9 cellular contexts compared by ENCODE assay signal in the genomic region with DNA sequence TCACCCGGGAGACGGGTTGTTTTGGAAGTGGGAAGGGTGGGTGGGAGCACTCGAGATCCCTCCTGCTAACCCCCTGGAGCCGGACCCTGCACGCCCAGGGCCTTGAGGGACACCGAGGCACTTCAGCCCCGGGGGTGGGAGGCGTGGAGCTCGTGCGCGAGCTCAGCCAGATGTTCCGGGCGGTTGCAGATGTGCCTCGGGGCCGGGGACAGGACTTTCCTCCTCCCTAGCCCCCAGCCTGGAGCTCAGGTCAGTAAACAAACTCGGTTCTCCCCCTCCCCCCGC. TPM values are rescaled to one million over a fixed set of nuclear protein-coding genes. Genes with fewer than 3 reads are reported as not detected.
DNase-seq lines count a peak whose midpoint lies in the region; ATAC-seq and TF ChIP-seq lines count a peak whose summit lies in the region.
"Had no signal": no experiment of that assay in that cellular context is flagged by ENCODE, and none has a peak within 500 bp of the region (broad histone marks: within the 10 kb centered on the region; RNA-seq: fewer than 3 reads in every experiment).

No MANE protein-coding gene starts in this region.

- H3K27ac ChIP-seq in mucosa of rectum (ENCODE audit: low read depth in 2 of 2, low read length in 2 of 2), result no peak overlapping the region

- H3K9ac ChIP-seq in mucosa of rectum (ENCODE audit: low read depth in 1 of 2, low read length in 2 of 2), result peak overlapping the region in 1 of 2 donors; percentile 76

- intact Hi-C loops in posterior vena cava (cut with DNase I), result loop anchor here (5.0 to 10.0 kb wide), 3 partner anchors 103 to 305 kb away; no protein-coding TSS in a partner anchor

- no peak for TF ChIP-seq CTCF in cardiac fibroblast (IDR thresholded peaks at IDR 0.05; ENCODE audit: low read depth, low read length)

- no peak for ATAC-seq in HG02588 (IDR thresholded peaks at IDR 0.05; ENCODE audit: unreplicated experiment)
- ATAC-seq in GM18861 (IDR thresholded peaks at IDR 0.05; ENCODE audit: unreplicated experiment), result no peak

- peaks cover 41 to 47% of the 10 kb centered on the region in 2 donors for H3K4me1 ChIP-seq in mucosa of rectum (ENCODE audit: control insufficient read depth in 2 of 2, insufficient read depth in 2 of 2, low read length in 2 of 2)

- no peaks in the 10 kb centered on the region for H3K36me3 ChIP-seq in mucosa of rectum (ENCODE audit: control insufficient read depth in 2 of 2, insufficient read depth in 2 of 2, low read length in 2 of 2)

- no peaks in the 10 kb centered on the region for H3K9me3 ChIP-seq in mucosa of rectum (ENCODE audit: control insufficient read depth in 2 of 2, low read length in 2 of 2)

- H3K4me3 ChIP-seq in cardiac fibroblast (replicated peaks in 1 of 2; ENCODE audit: low read depth in 2 of 2, low read length in 2 of 2) (peak overlapping the region; percentile 40 to 53), mucosa of rectum (ENCODE audit: low read length in 2 of 2) (peak overlapping the region; percentile 75 to 79)

- peak; percentile 26 for DNase-seq in stimulated activated CD4-positive, alpha-beta T cell treated with anti-CD3 and anti-CD28 coated beads, Interleukin-4, amount 100 ng/mL, for 1 hour
- no peak for DNase-seq in stimulated activated CD4-positive, alpha-beta T cell treated with anti-CD3 and anti-CD28 coated beads, Interleukin-4, amount 100 ng/mL, for 24 hours
- DNase-seq in cardiac fibroblast (ENCODE audit: low read depth in 2 of 2) (no peak), posterior vena cava (ENCODE audit: low spot score) (no peak)
- DNase-seq in activated effector memory CD4-positive, alpha-beta T cell treated with Interleukin-2 at 50 U/mL for 16 hours, result no peak
- DNase-seq: activated CD4-positive, CD25-positive, alpha-beta regulatory T cell had no signal

- H3K27me3 ChIP-seq in mucosa of rectum (ENCODE audit: control insufficient read depth in 2 of 2, insufficient read depth in 2 of 2, low read length in 2 of 2), result peaks cover 18 to 31% of the 10 kb centered on the region in 2 donors

RNA-seq across cellular contexts. Expression of gene WNT11, which starts 3.3 kb away (rescaled TPM):
- total RNA-seq in posterior vena cava, result 10 to 100 TPM; 39.2 to 59.3 TPM
